ENCODE assay signal across 7 cellular contexts in genomic region chrX:130108647-130109428, GRCh38. TPM values are rescaled to one million over a fixed set of nuclear protein-coding genes. Genes with fewer than 3 reads are reported as not detected.
DNase-seq lines count a peak whose midpoint lies in the region; ATAC-seq, FAIRE-seq and TF ChIP-seq lines count a peak whose summit lies in the region.

No MANE protein-coding gene starts in this region.

- peak overlapping the region; percentile 84 for H3K27ac ChIP-seq in endothelial cell of umbilical vein (ENCODE audit: insufficient read depth, low read depth, low read length)

- H3K27ac Mint-ChIP-seq in T-helper 17 cell (peak overlapping the region; percentile 85), osteocyte (ENCODE audit: unreplicated experiment) (peak overlapping the region; percentile 86)

- DNase-seq in T-helper 17 cell (no peak), endothelial cell of umbilical vein (ENCODE audit: low read depth, low spot score) (no peak), osteocyte (ENCODE audit: extremely low spot score, unreplicated experiment) (no peak), epidermal melanocyte (ENCODE audit: insufficient read length, low spot score) (no peak)

- H3K36me3 Mint-ChIP-seq in T-helper 17 cell (ENCODE audit: low read depth) = peaks cover 2% of the 10 kb centered on the region
- no peaks in the 10 kb centered on the region for H3K36me3 Mint-ChIP-seq in osteocyte (ENCODE audit: unreplicated experiment)

- peak overlapping the region; percentile 86 for H3K9ac ChIP-seq in endothelial cell of umbilical vein (replicated peaks; ENCODE audit: extremely low read depth, insufficient read depth, low read length)

- peak overlapping the region; percentile 81; the same call in 1 of the 2 replicates for H3K4me3 ChIP-seq in GM08714 (ENCODE audit: low read length)
- H3K4me3 ChIP-seq in endothelial cell of umbilical vein (replicated peaks in 1 of 3; ENCODE audit: insufficient read depth in 1 of 3, low read depth in 1 of 3, low read length in 3 of 3) = peak overlapping the region; percentile 11 to 78 (median 61)

- no peaks in the 10 kb centered on the region for H3K9me3 ChIP-seq in T-helper 17 cell (ENCODE audit: control insufficient read depth, low read length, poor library complexity, severe bottlenecking)
- no peaks in the 10 kb centered on the region for H3K9me3 ChIP-seq in endothelial cell of umbilical vein (replicated peaks; ENCODE audit: control insufficient read depth, insufficient read depth, low read length)

- H3K4me1 Mint-ChIP-seq in T-helper 17 cell (peaks cover 21% of the 10 kb centered on the region), osteocyte (ENCODE audit: unreplicated experiment) (peaks cover 51% of the 10 kb centered on the region)

- H3K79me2 ChIP-seq in endothelial cell of umbilical vein (ENCODE audit: control insufficient read depth, insufficient read depth, low read length) = peaks cover 57% of the 10 kb centered on the region

- dilution Hi-C loops in endothelial cell of umbilical vein (cut with MboI; ENCODE audit: extremely low pct_ligation_motif_present, low sequenced_read_pairs) = no loop called here

- POLR2A ChIA-PET in endothelial cell of umbilical vein (lab: Charles Lee) = interaction anchor here (1.4 to 1.6 kb wide), 2 partner anchors 11 to 23 kb away, joined by 5 read pairs; no protein-coding TSS in a partner anchor

- intact Hi-C loops in endothelial cell of umbilical vein (cut with micrococcal nuclease) = loop anchor here (1.0 kb wide), 1 partner anchor 9 kb away; no protein-coding TSS in a partner anchor

- no peaks in the 10 kb centered on the region for H4K20me1 ChIP-seq in endothelial cell of umbilical vein (replicated peaks; ENCODE audit: control insufficient read depth, extremely low read depth, insufficient read depth, low read length)

- peak; percentile 60 for ATAC-seq in GM21360 (IDR thresholded peaks at IDR 0.05; ENCODE audit: unreplicated experiment)
- ATAC-seq in HG03558 (IDR thresholded peaks at IDR 0.05; ENCODE audit: extremely low read depth, unreplicated experiment) = peak; percentile 61
- ATAC-seq in T-helper 17 cell = peak; percentile 55

- peak; percentile 92 for FAIRE-seq in endothelial cell of umbilical vein (lab: Jason Lieb, UNC)

- H3K4me3 Mint-ChIP-seq in T-helper 17 cell = peak overlapping the region; percentile 95
- H3K4me3 Mint-ChIP-seq in osteocyte (ENCODE audit: unreplicated experiment) = peak overlapping the region; percentile 88

- BruUV-seq in endothelial cell of umbilical vein (replicated peaks; lab: Mats Ljungman, UMichigan) = TSS peak; percentile 19

- H3K4me2 ChIP-seq in endothelial cell of umbilical vein (ENCODE audit: insufficient read depth, low read length) = peak overlapping the region; percentile 33

- H3K27me3 Mint-ChIP-seq in T-helper 17 cell (no peaks in the 10 kb centered on the region), osteocyte (ENCODE audit: unreplicated experiment) (no peaks in the 10 kb centered on the region)

- CTCF ChIA-PET in endothelial cell of umbilical vein (lab: Charles Lee) = interaction anchor here (0.9 to 2.9 kb wide), 8 partner anchors 10 to 83 kb away, joined by 3 to 15 read pairs (median 6); no protein-coding TSS in a partner anchor

- no peak for TF ChIP-seq CTCF in endothelial cell of umbilical vein (IDR thresholded peaks at IDR 0.05; ENCODE audit: extremely low read depth in 1 of 2, insufficient read depth in 1 of 2, low read depth in 1 of 2, low read length in 2 of 2)
- TF ChIP-seq CTCF in osteocyte (IDR thresholded peaks at IDR 0.05) = peak; percentile 25

- no peaks in the 10 kb centered on the region for H3K9me3 Mint-ChIP-seq in osteocyte (ENCODE audit: unreplicated experiment)

- no peak for TF ChIP-seq POLR2A in endothelial cell of umbilical vein (IDR thresholded peaks at IDR 0.05; ENCODE audit: low read depth, low read length)

- no peaks in the 10 kb centered on the region for H3K9me1 ChIP-seq in endothelial cell of umbilical vein (replicated peaks; ENCODE audit: control insufficient read depth, extremely low read depth, insufficient read depth, low read length)

- H2AFZ ChIP-seq in endothelial cell of umbilical vein (ENCODE audit: low read depth, low read length) = no peak overlapping the region

- H3K4me1 ChIP-seq in endothelial cell of umbilical vein (ENCODE audit: control insufficient read depth, extremely low read depth, insufficient read depth, low read length) = peaks cover 26% of the 10 kb centered on the region

- no peaks in the 10 kb centered on the region for H3K36me3 ChIP-seq in endothelial cell of umbilical vein (ENCODE audit: control insufficient read depth in 2 of 2, extremely low read depth in 1 of 2, insufficient read depth in 2 of 2, low read length in 2 of 2)

- H3K27me3 ChIP-seq in endothelial cell of umbilical vein (ENCODE audit: control insufficient read depth in 2 of 2, insufficient read depth in 2 of 2, low read length in 2 of 2) = no peaks in the 10 kb centered on the region

TF ChIP-seq in endothelial cell of umbilical vein, 7 proteins besides CTCF, POLR2A, EP300 and RAD21:
- TF ChIP-seq MAX (IDR thresholded peaks at IDR 0.05; ENCODE audit: insufficient read depth, insufficient read length) = no peak
- TF ChIP-seq FOS (IDR thresholded peaks at IDR 0.05; ENCODE audit: borderline replicate concordance, insufficient read depth, low read length) = no peak
- no peak for TF ChIP-seq POLR2AphosphoS5 (IDR thresholded peaks at IDR 0.05; ENCODE audit: insufficient read depth, low read depth, low read length)
- TF ChIP-seq MYC (IDR thresholded peaks at IDR 0.05; ENCODE audit: low read depth, low read length) = no peak
- TF ChIP-seq GATA2 (IDR thresholded peaks at IDR 0.05; ENCODE audit: insufficient read depth, insufficient read length, low read depth, low read length) = no peak
- no peak for TF ChIP-seq JUN (IDR thresholded peaks at IDR 0.05; ENCODE audit: borderline replicate concordance, insufficient read depth, insufficient read length, low read depth)
- TF ChIP-seq EZH2 (IDR thresholded peaks at IDR 0.05; ENCODE audit: borderline replicate concordance, low read depth, low read length, severe bottlenecking) = no peak

RNA-seq across cellular contexts. Expression of gene ELF4, which starts 1.5 kb away (rescaled TPM):
- total RNA-seq in T-helper 17 cell (10 to 100 TPM; 28.4 to 34.6 TPM), endothelial cell of umbilical vein (32.9 and 33.4 TPM in 2 replicates), osteocyte (24.9 and 25.2 TPM in 2 replicates)
- 31.6 and 31.9 TPM in 2 replicates for polyA plus RNA-seq in endothelial cell of umbilical vein
- polyA plus RNA-seq in endothelial cell of umbilical vein (2011; cell fraction: cytosol; rRNA removed) = 28.5 and 29.1 TPM in 2 replicates
- 26.4 and 28.7 TPM in 2 replicates for polyA plus RNA-seq in endothelial cell of umbilical vein (2011; cell fraction: nucleus; rRNA removed)
- 30.7 and 30.8 TPM in 2 replicates for polyA plus RNA-seq in endothelial cell of umbilical vein (2012)
- polyA minus RNA-seq in endothelial cell of umbilical vein = 58.5 and 62.5 TPM in 2 replicates
- 26.4 TPM for polyA minus RNA-seq in endothelial cell of umbilical vein (2011; cell fraction: cytosol; rRNA and poly(A)+ RNA removed)
- polyA minus RNA-seq in endothelial cell of umbilical vein (2011; cell fraction: nucleus; rRNA and poly(A)+ RNA removed) = 12.4 and 14.0 TPM in 2 replicates

RNA-seq across cellular contexts. Expression of gene AIFM1, which starts 56.8 kb away (rescaled TPM):
- total RNA-seq in T-helper 17 cell (10 to 100 TPM; 14.7 to 14.8 TPM), endothelial cell of umbilical vein (29.7 and 30.6 TPM in 2 replicates), osteocyte (27.7 and 31.2 TPM in 2 replicates)
- polyA plus RNA-seq in endothelial cell of umbilical vein = 17.2 and 23.7 TPM in 2 replicates
- polyA plus RNA-seq in endothelial cell of umbilical vein (2011; cell fraction: cytosol; rRNA removed) = 24.7 and 29.3 TPM in 2 replicates
- polyA plus RNA-seq in endothelial cell of umbilical vein (2011; cell fraction: nucleus; rRNA removed) = 22.8 and 29.3 TPM in 2 replicates
- polyA plus RNA-seq in endothelial cell of umbilical vein (2012) = 40.2 and 40.8 TPM in 2 replicates
- 20.1 and 23.0 TPM in 2 replicates for polyA minus RNA-seq in endothelial cell of umbilical vein
- polyA minus RNA-seq in endothelial cell of umbilical vein (2011; cell fraction: cytosol; rRNA and poly(A)+ RNA removed) = 26.1 TPM
- polyA minus RNA-seq in endothelial cell of umbilical vein (2011; cell fraction: nucleus; rRNA and poly(A)+ RNA removed) = 5.7 and 7.1 TPM in 2 replicates
